Comparison of ENCODE assay signal across 10 cellular contexts in the genomic region with DNA sequence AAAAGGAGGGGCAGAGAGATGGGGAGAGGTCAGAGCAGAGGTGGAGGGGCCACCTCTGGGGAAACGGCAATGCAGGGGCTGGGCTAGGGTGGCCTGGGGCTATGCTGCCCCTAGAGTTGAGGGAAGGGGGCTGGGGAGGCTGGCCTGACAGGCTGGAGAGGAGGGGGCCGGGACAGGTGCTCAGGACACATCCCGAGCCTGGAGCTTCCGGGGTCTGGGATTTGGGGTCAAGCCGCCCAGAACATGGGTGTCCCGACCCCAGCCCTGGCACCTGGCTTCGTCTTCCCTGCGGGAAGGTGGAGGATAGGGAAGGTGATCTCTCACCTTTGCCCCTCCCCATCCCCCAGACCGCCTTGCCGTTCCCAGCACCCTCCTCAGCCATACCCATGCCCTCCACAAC. TPM values are rescaled to one million over a fixed set of nuclear protein-coding genes. Genes with fewer than 3 reads are reported as not detected.
DNase-seq lines count a peak whose midpoint lies in the region; ATAC-seq and TF ChIP-seq lines count a peak whose summit lies in the region.
"Had no signal": no experiment of that assay in that cellular context is flagged by ENCODE, and none has a peak within 500 bp of the region (broad histone marks: within the 10 kb centered on the region; RNA-seq: fewer than 3 reads in every experiment).

No MANE protein-coding gene starts in this region.

- peak overlapping the region; percentile 71 for H3K27ac ChIP-seq in caudate nucleus (ENCODE audit: low read depth, low read length)
- H3K27ac ChIP-seq in tibial artery = peak overlapping the region; percentile 47 to 59

- TF ChIP-seq CTCF in tibial artery (IDR thresholded peaks at IDR 0.05) = no peak

- H3K27me3 ChIP-seq in mucosa of stomach (ENCODE audit: control insufficient read depth, insufficient read depth, low read length) = no peaks in the 10 kb centered on the region
- H3K27me3 ChIP-seq in tibial artery = no peaks in the 10 kb centered on the region

- H3K4me3 Mint-ChIP-seq in activated T-cell treated with anti-CD3 and anti-CD28 coated beads, Interleukin-2, amount 50 U/mL, for 24 hours = peak overlapping the region; percentile 70
- H3K4me3 Mint-ChIP-seq: mesothelial cell of epicardium had no signal

- no peaks in the 10 kb centered on the region for H3K9me3 Mint-ChIP-seq in activated T-cell treated with anti-CD3 and anti-CD28 coated beads, Interleukin-2, amount 50 U/mL, for 24 hours
- H3K9me3 Mint-ChIP-seq: mesothelial cell of epicardium had no signal

- H3K27ac Mint-ChIP-seq in activated T-cell treated with anti-CD3 and anti-CD28 coated beads, Interleukin-2, amount 50 U/mL, for 24 hours = peak overlapping the region; percentile 97

- no peak for DNase-seq in activated T-cell treated with anti-CD3 and anti-CD28 coated beads, Interleukin-2, amount 50 U/mL, for 24 hours
- no peak for DNase-seq in activated T-cell treated with anti-CD3 and anti-CD28 coated beads, Interleukin-2, amount 50 U/mL, for 1 hour
- DNase-seq in caudate nucleus (lab: John Stamatoyannopoulos, UW) = no peak
- DNase-seq in tibial artery = no peak
- no peak for DNase-seq in mucosa of gallbladder (ENCODE audit: low spot score)
- no peak for DNase-seq in epidermal melanocyte (ENCODE audit: insufficient read length, low spot score)
- DNase-seq: ACHN had no signal

- no peaks in the 10 kb centered on the region for H3K27me3 Mint-ChIP-seq in activated T-cell treated with anti-CD3 and anti-CD28 coated beads, Interleukin-2, amount 50 U/mL, for 24 hours

- peaks cover 16% of the 10 kb centered on the region for H3K36me3 Mint-ChIP-seq in activated T-cell treated with anti-CD3 and anti-CD28 coated beads, Interleukin-2, amount 50 U/mL, for 24 hours (ENCODE audit: low read depth)

- H3K36me3 ChIP-seq in mucosa of stomach (ENCODE audit: control insufficient read depth, insufficient read depth, low read length) = no peaks in the 10 kb centered on the region
- H3K36me3 ChIP-seq in tibial artery = peaks cover 0 to 17% (median 6%) of the 10 kb centered on the region in 3 donors

- no peak for ATAC-seq in GM18517 (IDR thresholded peaks at IDR 0.05; ENCODE audit: unreplicated experiment)

- peak overlapping the region; percentile 53 for H3K9ac ChIP-seq in mucosa of stomach (ENCODE audit: low read length)

- H3K4me1 ChIP-seq in mucosa of stomach (ENCODE audit: control insufficient read depth, insufficient read depth, low read length) (peaks cover 23% of the 10 kb centered on the region), tibial artery (peaks cover 0 to 28% (median 26%) of the 10 kb centered on the region in 4 donors)

- intact Hi-C loops in tibial artery (cut with DNase I; ENCODE audit: low total_unique reads) = loop anchor here (5.0 to 10.0 kb wide), 4 partner anchors 198 to 326 kb away; partner anchors contain the start of gene PTGER1

- H3K4me3 ChIP-seq in mucosa of stomach (ENCODE audit: low read length) (no peak overlapping the region), tibial artery (no peak overlapping the region)

- H3K9me3 ChIP-seq in mucosa of stomach (ENCODE audit: control insufficient read depth, low read length) (no peaks in the 10 kb centered on the region), tibial artery (no peaks in the 10 kb centered on the region)

- H3K4me1 Mint-ChIP-seq in activated T-cell treated with anti-CD3 and anti-CD28 coated beads, Interleukin-2, amount 50 U/mL, for 24 hours (ENCODE audit: low read depth) = peaks cover 42% of the 10 kb centered on the region

RNA-seq across cellular contexts. Expression of gene ASF1B, which starts 12.6 kb away (rescaled TPM):
- total RNA-seq in mucosa of gallbladder = 1.7 TPM

RNA-seq across cellular contexts. Expression of gene PRKACA, which starts 31.4 kb away (rescaled TPM):
- 98.7 TPM for total RNA-seq in mucosa of gallbladder

RNA-seq across cellular contexts. Expression of gene ADGRL1, which starts 57.0 kb away (rescaled TPM):
- total RNA-seq in mucosa of gallbladder = 33.2 TPM

RNA-seq across cellular contexts. Expression of gene SAMD1, which starts 58.5 kb away (rescaled TPM):
- 56.5 TPM for total RNA-seq in mucosa of gallbladder
